In the genomic region with DNA sequence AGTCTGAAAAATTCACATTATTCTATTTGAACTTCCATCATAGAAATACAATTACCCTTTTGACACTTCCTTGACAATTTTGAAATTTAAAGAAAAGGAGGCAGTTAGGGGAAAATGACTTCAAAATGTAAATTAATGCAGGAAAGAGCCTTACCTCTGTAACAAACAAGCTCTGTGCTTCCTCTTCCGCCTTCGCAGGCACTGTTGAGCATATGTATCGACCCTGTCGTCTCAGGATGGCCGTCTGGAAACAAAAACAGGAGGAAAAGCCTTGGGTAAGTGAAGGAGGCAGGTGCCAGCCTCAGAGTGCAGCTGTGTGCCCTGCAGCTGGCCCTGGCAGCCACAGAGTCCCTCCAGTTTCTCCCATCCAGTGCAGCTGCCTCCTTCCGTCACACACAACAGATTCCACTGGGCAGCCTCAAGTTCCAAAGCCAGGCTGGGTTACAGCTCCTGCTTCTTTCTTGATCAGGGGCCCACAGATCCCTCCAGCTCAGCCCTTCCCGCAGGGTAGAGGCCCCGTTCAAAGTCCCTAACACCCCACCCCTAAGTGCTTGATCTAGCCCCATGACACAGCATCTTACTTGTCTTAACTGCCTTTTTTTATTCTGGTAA, we compare ENCODE assay signal across 10 cellular contexts. TPM values are rescaled to one million over a fixed set of nuclear protein-coding genes. Genes with fewer than 3 reads are reported as not detected.
DNase-seq lines count a peak whose midpoint lies in the region; TF ChIP-seq lines count a peak whose summit lies in the region.
"Had no signal": no experiment of that assay in that cellular context is flagged by ENCODE, and none has a peak within 500 bp of the region (broad histone marks: within the 10 kb centered on the region; RNA-seq: fewer than 3 reads in every experiment).

No MANE protein-coding gene starts in this region.

- peaks cover 0 to 6% (median 0%) of the 10 kb centered on the region in 6 donors for H3K4me1 ChIP-seq in spleen

- peak overlapping the region in 57 of 59 donors; percentile 8 to 87 (median 72) for H3K27ac ChIP-seq in dorsolateral prefrontal cortex
- H3K27ac ChIP-seq in spleen = no peak overlapping the region
- H3K27ac ChIP-seq: brain microvascular endothelial cell had no signal

- H3K36me3 ChIP-seq in spleen = peaks cover 0 to 13% (median 0%) of the 10 kb centered on the region in 6 donors
- H3K36me3 ChIP-seq: brain microvascular endothelial cell had no signal

- intact Hi-C loops in dorsolateral prefrontal cortex (cut with DNase I) (no loop called here), spleen (cut with DNase I; ENCODE audit: low total_unique reads) (no loop called here)

- WGBS in spleen, 5 donors = 30 to 43% (median 35%) methylated on average over 8 of the region's 8 CpGs

- H3K27me3 ChIP-seq in dorsolateral prefrontal cortex (no peaks in the 10 kb centered on the region), spleen (replicated peaks in 1 of 7) (no peaks in the 10 kb centered on the region)
- H3K27me3 ChIP-seq: brain microvascular endothelial cell had no signal

- H3K9me3 ChIP-seq in spleen = peaks cover 0 to 17% (median 15%) of the 10 kb centered on the region in 8 donors

- DNase-seq in DMS79 treated with DMSO at 0.1 percent for 48 hours (lab: John Stamatoyannopoulos, UW) (peak; percentile 66), NCI-H2029 treated with DMSO at 0.1 percent for 48 hours (lab: John Stamatoyannopoulos, UW) (peak; percentile 25), dorsolateral prefrontal cortex (peak in 6 of 10 donors; percentile 28 to 65 (median 50)), pons (ENCODE audit: low spot score) (peak; percentile 56), spleen (no peak), DMS 273 treated with DMSO at 0.1 percent for 48 hours (lab: John Stamatoyannopoulos, UW) (no peak), NCI-H187 (lab: John Stamatoyannopoulos, UW) (no peak), NCI-H1436 treated with DMSO at 0.1 percent for 48 hours (lab: John Stamatoyannopoulos, UW) (no peak)
- DNase-seq: brain microvascular endothelial cell, MV-4-11 had no signal

- TF ChIP-seq POLR2A in spleen (IDR thresholded peaks at IDR 0.05) = no peak

- no peak for TF ChIP-seq CTCF in dorsolateral prefrontal cortex (IDR thresholded peaks at IDR 0.05 in 54 of 56, conservative IDR thresholded peaks at IDR 0.05 in 2 of 56; ENCODE audit: low read depth in 1 of 56, partially characterized antibody in 56 of 56)
- TF ChIP-seq CTCF in spleen (IDR thresholded peaks at IDR 0.05 in 8 of 11, conservative IDR thresholded peaks at IDR 0.05 in 3 of 11) = no peak

- peak overlapping the region in 1 of 59 donors; percentile 15 for H3K4me3 ChIP-seq in dorsolateral prefrontal cortex
- peak overlapping the region in 1 of 8 donors; percentile 45 for H3K4me3 ChIP-seq in spleen

RNA-seq across cellular contexts. Expression of gene DOCK9, which starts 47.7 kb away (rescaled TPM):
- total RNA-seq in dorsolateral prefrontal cortex = 100 to 1,000 TPM in 118 of 120 experiments, 10 to 100 TPM in 2; 92.4 to 354 (median 139) TPM
- total RNA-seq in spleen = 10 to 100 TPM; 46.5 to 53.3 (median 48.3) TPM
- polyA plus RNA-seq in spleen = 10 to 100 TPM in 1 of 3 donors, 1 to 10 TPM in 2; 6.9 to 14.9 (median 9.9) TPM

Comparison
In these comparisons a context has a peak if more than half of its experiments do, and no peak if none do; other contexts are left out.
1. DNase-seq: peak in DMS79 treated with DMSO at 0.1 percent for 48 hours (single experiment), NCI-H2029 treated with DMSO at 0.1 percent for 48 hours (single experiment), dorsolateral prefrontal cortex (6 of 10) and pons (single experiment); none in spleen (single experiment), DMS 273 treated with DMSO at 0.1 percent for 48 hours (single experiment), NCI-H187 (0 of 2) and NCI-H1436 treated with DMSO at 0.1 percent for 48 hours (single experiment).
2. H3K27ac ChIP-seq: peak in dorsolateral prefrontal cortex (57 of 59); none in spleen (0 of 8).